ENCODE assay signal across 12 cellular contexts in genomic region chr12:79844693-79845092, GRCh38.
A peak's percentile ranks its signal among the peaks of the same experiment; 100 is the strongest.
DNase-seq lines count a peak whose midpoint lies in the region; ATAC-seq and TF ChIP-seq lines count a peak whose summit lies in the region.
"Had no signal": no experiment of that assay in that cellular context is flagged by ENCODE, and none has a peak within 500 bp of the region (broad histone marks: within the 10 kb centered on the region; RNA-seq: fewer than 3 reads in every experiment).

No MANE protein-coding gene starts in this region.

- CTCF ChIA-PET in AG04450 (lab: Charles Lee), result interaction anchor here (1.0 kb wide), 1 partner anchor 425 kb away, joined by 4 read pairs; no protein-coding TSS in a partner anchor

- ATAC-seq in HG03565 (IDR thresholded peaks at IDR 0.05; ENCODE audit: unreplicated experiment), result no peak

- H3K4me3 ChIP-seq in AG04450 (ENCODE audit: low read depth, low read length), result no peak overlapping the region
- H3K4me3 ChIP-seq in HFF-Myc (replicated peaks; ENCODE audit: low read depth, low read length), result no peak overlapping the region
- H3K4me3 ChIP-seq in coronary artery, result no peak overlapping the region
- H3K4me3 ChIP-seq: heart right ventricle had no signal

- H3K27ac ChIP-seq in AG04450 (ENCODE audit: low read depth, low read length) (peak overlapping the region; percentile 47), coronary artery (no peak overlapping the region)
- H3K27ac ChIP-seq: parathyroid adenoma had no signal

- no peaks in the 10 kb centered on the region for H3K27me3 ChIP-seq in AG04450 (ENCODE audit: control insufficient read depth, insufficient read depth, low read length)
- H3K27me3 ChIP-seq: heart right ventricle had no signal

- DNase-seq in AG04450 (ENCODE audit: low read depth, low spot score) (peak; percentile 45), HFF-Myc (ENCODE audit: extremely low read depth, low read depth) (peak; percentile 9), amniotic epithelial cell (ENCODE audit: low read depth) (peak; percentile 96), iPS DF 4.7 (ENCODE audit: extremely low read depth, low spot score) (peak; percentile 71), coronary artery (ENCODE audit: low spot score) (no peak), GM10266 (ENCODE audit: extremely low spot score) (no peak)
- no peak for DNase-seq in activated CD8-positive, alpha-beta memory T cell treated with anti-CD3 and anti-CD28 coated beads, Interleukin-2, amount 50 U/mL, for 4 hours
- DNase-seq: activated CD4-positive, CD25-positive, alpha-beta regulatory T cell treated with anti-CD3 and anti-CD28 coated beads, Interleukin-2, amount 50 U/mL, for 72 hours; heart right ventricle; NCI-H526 treated with DMSO at 0.1 percent for 48 hours had no signal

- TF ChIP-seq CTCF in AG04450 (IDR thresholded peaks at IDR 0.05; ENCODE audit: low read depth, low read length) (no peak), HFF-Myc (IDR thresholded peaks at IDR 0.05; ENCODE audit: low read depth, low read length, missing control alignments) (no peak), coronary artery (IDR thresholded peaks at IDR 0.05) (no peak), GM10266 (IDR thresholded peaks at IDR 0.05; ENCODE audit: control insufficient read depth, insufficient read depth, low read depth, missing control alignments) (no peak)

- H3K9me3 ChIP-seq in AG04450 (ENCODE audit: control insufficient read depth, insufficient read depth, low read length), result no peaks in the 10 kb centered on the region
- H3K9me3 ChIP-seq: heart right ventricle had no signal

- POLR2A ChIA-PET in AG04450 (lab: Yijun Ruan, JAX), result no interaction called here

Comparison
In these comparisons a context has a peak if more than half of its experiments do, and no peak if none do; other contexts are left out.
1. DNase-seq: peak in AG04450 (single experiment), HFF-Myc (single experiment), amniotic epithelial cell (single experiment) and iPS DF 4.7 (single experiment); none in coronary artery (single experiment), activated CD8-positive, alpha-beta memory T cell treated with anti-CD3 and anti-CD28 coated beads, Interleukin-2, amount 50 U/mL, for 4 hours (single experiment) and GM10266 (single experiment).